In genomic region chr7:1667566-1668485, GRCh38 we compare ENCODE assay signal across 1 cellular context.
TF ChIP-seq lines count a peak whose summit lies in the region.

No MANE protein-coding gene starts in this region.

TF ChIP-seq in HepG2, 621 proteins besides CTCF, POLR2A, EP300 and RAD21 (continued from another document and continues in another):
- TF ChIP-seq ZBTB34 (CRISPR knock-in tag; IDR thresholded peaks at IDR 0.05) (no peak), NFE2L1 (CRISPR knock-in tag; IDR thresholded peaks at IDR 0.05; ENCODE audit: borderline replicate concordance) (no peak), ATF3 (CRISPR knock-in tag; IDR thresholded peaks at IDR 0.05) (no peak), HNRNPH1 (optimal IDR thresholded peaks at IDR 0.05; ENCODE audit: low read depth, low read length) (no peak), NBN (conservative IDR thresholded peaks at IDR 0.05) (no peak), PATZ1 (CRISPR knock-in tag; IDR thresholded peaks at IDR 0.05) (no peak), CREB1 (IDR thresholded peaks at IDR 0.05) (no peak), CREB1 (CRISPR knock-in tag; IDR thresholded peaks at IDR 0.05) (no peak), NR2F6 (IDR thresholded peaks at IDR 0.05) (no peak), NR2F6 (CRISPR knock-in tag; IDR thresholded peaks at IDR 0.05) (no peak), ZNF776 (CRISPR knock-in tag; IDR thresholded peaks at IDR 0.05) (no peak), BRCA1 (CRISPR knock-in tag; IDR thresholded peaks at IDR 0.05) (no peak), GMEB2 (CRISPR knock-in tag; IDR thresholded peaks at IDR 0.05; ENCODE audit: low read depth) (no peak), MED8 (CRISPR knock-in tag; IDR thresholded peaks at IDR 0.05; ENCODE audit: insufficient replicate concordance) (peak; percentile 29), ZNF24 (IDR thresholded peaks at IDR 0.05) (no peak), NCOA5 (CRISPR knock-in tag; IDR thresholded peaks at IDR 0.05) (no peak), POLR2AphosphoS2 (IDR thresholded peaks at IDR 0.05; ENCODE audit: low read depth, low read length) (no peak), GABPB1 (CRISPR knock-in tag; IDR thresholded peaks at IDR 0.05) (peak; percentile 23; the same call in 1 of the 2 replicates), NFIC (IDR thresholded peaks at IDR 0.05; ENCODE audit: low read length) (no peak), ZNF431 (CRISPR knock-in tag; IDR thresholded peaks at IDR 0.05; ENCODE audit: borderline replicate concordance, low read depth) (no peak), FLYWCH1 (CRISPR knock-in tag; IDR thresholded peaks at IDR 0.05) (no peak), ARID5B (CRISPR knock-in tag; IDR thresholded peaks at IDR 0.05) (no peak), ZGPAT (CRISPR knock-in tag; IDR thresholded peaks at IDR 0.05) (peak; percentile 15; the same call in 1 of the 2 replicates), PLRG1 (conservative IDR thresholded peaks at IDR 0.05) (no peak), SOX6 (IDR thresholded peaks at IDR 0.05) (no peak), SOX6 (CRISPR knock-in tag; IDR thresholded peaks at IDR 0.05) (no peak), MAFF (IDR thresholded peaks at IDR 0.05; ENCODE audit: low read depth, low read length) (no peak), MXD4 (CRISPR knock-in tag; IDR thresholded peaks at IDR 0.05) (no peak), ZHX2 (IDR thresholded peaks at IDR 0.05; ENCODE audit: low read depth) (no peak), ZHX2 (CRISPR knock-in tag; IDR thresholded peaks at IDR 0.05; ENCODE audit: borderline replicate concordance) (no peak), PHB2 (IDR thresholded peaks at IDR 0.05; ENCODE audit: partially characterized antibody) (no peak), SALL1 (CRISPR knock-in tag; IDR thresholded peaks at IDR 0.05) (no peak), MIXL1 (CRISPR knock-in tag; IDR thresholded peaks at IDR 0.05) (no peak), ZBTB2 (CRISPR knock-in tag; IDR thresholded peaks at IDR 0.05; ENCODE audit: low read depth) (0 out of 2 replicates have a peak, but pooled peaks have one; percentile 51), KLF9 (CRISPR knock-in tag; IDR thresholded peaks at IDR 0.05; ENCODE audit: low read depth) (no peak), SALL2 (CRISPR knock-in tag; IDR thresholded peaks at IDR 0.05) (no peak), ZNF225 (CRISPR knock-in tag; IDR thresholded peaks at IDR 0.05) (no peak), SIN3B (IDR thresholded peaks at IDR 0.05; ENCODE audit: low read length) (no peak), ZNF282 (IDR thresholded peaks at IDR 0.05; ENCODE audit: partially characterized antibody) (no peak), ZNF557 (CRISPR knock-in tag; IDR thresholded peaks at IDR 0.05) (no peak), HCFC1 (IDR thresholded peaks at IDR 0.05; ENCODE audit: low read depth, low read length) (no peak), ZMAT5 (CRISPR knock-in tag; IDR thresholded peaks at IDR 0.05; ENCODE audit: borderline replicate concordance, low read depth) (no peak), ZNF784 (CRISPR knock-in tag; IDR thresholded peaks at IDR 0.05; ENCODE audit: borderline replicate concordance) (no peak), SP5 (CRISPR knock-in tag; IDR thresholded peaks at IDR 0.05; ENCODE audit: borderline replicate concordance, low read depth) (peak; percentile 41; the same call in 1 of the 2 replicates), ZNF460 (CRISPR knock-in tag; IDR thresholded peaks at IDR 0.05; ENCODE audit: borderline replicate concordance) (no peak), ZZZ3 (CRISPR knock-in tag; IDR thresholded peaks at IDR 0.05; ENCODE audit: borderline replicate concordance) (no peak), NFKB2 (CRISPR knock-in tag; IDR thresholded peaks at IDR 0.05; ENCODE audit: borderline replicate concordance) (no peak), KLF16 (CRISPR knock-in tag; IDR thresholded peaks at IDR 0.05) (no peak)
